In the genomic region with DNA sequence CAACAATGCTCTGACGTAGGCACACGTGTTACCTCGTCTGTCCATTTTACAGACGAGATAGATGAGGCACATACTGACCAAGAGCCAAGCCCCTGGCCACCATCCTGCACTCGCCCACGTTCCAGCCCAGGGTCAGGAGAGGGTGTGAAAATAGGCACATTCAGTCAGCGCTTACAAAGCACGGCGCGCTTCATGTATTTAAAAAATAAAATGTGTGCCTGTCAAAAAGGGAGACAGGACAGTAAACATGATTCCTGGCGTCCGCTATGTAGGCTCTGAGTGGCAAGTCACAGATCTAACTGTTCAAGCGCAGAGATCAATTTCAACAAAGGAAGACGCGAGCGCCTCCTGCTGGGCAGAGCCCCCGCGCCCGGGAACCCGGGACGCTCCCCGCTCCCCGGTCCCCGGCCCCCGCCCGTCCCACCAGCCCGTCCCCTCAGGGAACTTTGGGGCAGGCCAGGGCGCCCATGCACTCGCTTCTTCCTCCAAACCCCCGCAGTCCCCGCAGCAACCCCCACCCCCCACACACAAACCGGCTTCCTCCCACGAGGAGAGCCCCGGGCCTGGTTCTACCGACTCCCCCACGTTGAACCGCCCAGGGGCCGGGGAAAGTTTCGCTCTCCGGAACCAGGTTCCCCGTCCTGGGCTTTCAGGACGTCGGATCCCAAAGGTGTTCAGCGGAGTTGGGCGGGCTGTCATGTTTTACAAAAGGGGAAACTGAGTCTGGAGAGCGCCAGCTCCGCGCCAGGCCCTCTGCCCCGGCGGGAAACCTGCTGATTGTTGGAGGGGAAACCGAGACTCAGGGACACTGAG, we compare ENCODE assay signal across 8 cellular contexts. TPM values are rescaled to one million over a fixed set of nuclear protein-coding genes. Genes with fewer than 3 reads are reported as not detected.
A peak's percentile ranks its signal among the peaks of the same experiment; 100 is the strongest.
DNase-seq lines count a peak whose midpoint lies in the region; ATAC-seq, FAIRE-seq and TF ChIP-seq lines count a peak whose summit lies in the region.

No MANE protein-coding gene starts in this region.

- H3K4me2 ChIP-seq in parathyroid adenoma (ENCODE audit: low read length), result peak overlapping the region; percentile 97

- peaks cover 34% of the 10 kb centered on the region for H3K4me1 ChIP-seq in adipocyte (ENCODE audit: control insufficient read depth, insufficient read depth, low read length)
- peaks cover 34% of the 10 kb centered on the region for H3K4me1 ChIP-seq in parathyroid adenoma
- H3K4me1 ChIP-seq in thyroid gland, result peaks cover 23 to 32% of the 10 kb centered on the region in 2 donors

- H3K79me2 ChIP-seq in parathyroid adenoma, result no peaks in the 10 kb centered on the region

- H3K36me3 ChIP-seq in adipocyte (ENCODE audit: control insufficient read depth, insufficient read depth, low read length, severe bottlenecking), result no peaks in the 10 kb centered on the region
- no peaks in the 10 kb centered on the region for H3K36me3 ChIP-seq in parathyroid adenoma (ENCODE audit: control insufficient read depth, insufficient read depth, low read length)
- H3K36me3 ChIP-seq in thyroid gland, result no peaks in the 10 kb centered on the region

- POLR2A ChIA-PET in T-cell (lab: Charles Lee), result interaction anchor here in 1 of 2 donors (0.7 kb wide), 1 partner anchor 45 kb away, joined by 12 read pairs; no protein-coding TSS in a partner anchor

- peak overlapping the region; percentile 91 for H3K4me3 ChIP-seq in adipocyte (ENCODE audit: low read length)
- H3K4me3 ChIP-seq in parathyroid adenoma (ENCODE audit: low read depth, low read length), result peak overlapping the region; percentile 85
- H3K4me3 ChIP-seq in thyroid gland (replicated peaks in 1 of 3), result peak overlapping the region in 2 of 3 donors; percentile 41 to 42

- TF ChIP-seq POLR2A in GM12892 (IDR thresholded peaks at IDR 0.05; ENCODE audit: low read depth, low read length), result no peak
- TF ChIP-seq POLR2A in thyroid gland (IDR thresholded peaks at IDR 0.05), result no peak

- 5 to 10% methylated on average over 25 to 42 of the region's 51 CpGs for WGBS in thyroid gland, 2 donors

- no peaks in the 10 kb centered on the region for H3K9me3 Mint-ChIP-seq in T-cell

- H3K4me1 Mint-ChIP-seq in T-cell, result peaks cover 44 to 58% (median 55%) of the 10 kb centered on the region in 3 donors

- intact Hi-C loops in cardiac septum (cut with DNase I), result loop anchor here (1.0 to 10.0 kb wide), 4 partner anchors 32 to 814 kb away; partner anchors contain the start of gene MYH9
- intact Hi-C loops in thyroid gland (cut with DNase I), result no loop called here

- peak; percentile 84 for TF ChIP-seq CTCF in 22Rv1 (IDR thresholded peaks at IDR 0.05)
- TF ChIP-seq CTCF in parathyroid adenoma (IDR thresholded peaks at IDR 0.05), result peak; percentile 72
- TF ChIP-seq CTCF in thyroid gland (IDR thresholded peaks at IDR 0.05), result peak; percentile 33 to 92 (median 66)

- no peaks in the 10 kb centered on the region for H3K27me3 ChIP-seq in adipocyte (replicated peaks; ENCODE audit: control insufficient read depth, insufficient read depth, low read length)
- no peaks in the 10 kb centered on the region for H3K27me3 ChIP-seq in parathyroid adenoma (ENCODE audit: control insufficient read depth, insufficient read depth, low read length)
- no peaks in the 10 kb centered on the region for H3K27me3 ChIP-seq in thyroid gland

- H3K4me3 Mint-ChIP-seq in T-cell, result peak overlapping the region; percentile 81 to 86 (median 84)

- no peaks in the 10 kb centered on the region for H3K9me3 ChIP-seq in adipocyte (ENCODE audit: control insufficient read depth, low read length)
- no peaks in the 10 kb centered on the region for H3K9me3 ChIP-seq in parathyroid adenoma (ENCODE audit: control insufficient read depth, low read length)
- no peaks in the 10 kb centered on the region for H3K9me3 ChIP-seq in thyroid gland

- H3K36me3 Mint-ChIP-seq in T-cell, result no peaks in the 10 kb centered on the region

- H3K9ac ChIP-seq in adipocyte (ENCODE audit: low read length) (peak overlapping the region; percentile 98), parathyroid adenoma (no peak overlapping the region)

- H3K27ac ChIP-seq in 22Rv1 (peak overlapping the region; percentile 85), parathyroid adenoma (peak overlapping the region; percentile 87), thyroid gland (peak overlapping the region; percentile 75 to 98 (median 94))

- H3K27ac Mint-ChIP-seq in T-cell, result peak overlapping the region; percentile 97 to 98

- H2AFZ ChIP-seq in parathyroid adenoma, result peak overlapping the region; percentile 84

- no peaks in the 10 kb centered on the region for H3K27me3 Mint-ChIP-seq in T-cell

- FAIRE-seq in GM12892 (lab: Jason Lieb, UNC), result no peak

- CTCF ChIA-PET in T-cell (lab: Charles Lee), result interaction anchor here (0.6 to 2.4 kb wide), 16 partner anchors 11 to 1410 kb away, joined by 3 to 24 read pairs (median 3); no protein-coding TSS in a partner anchor

- DNase-seq in GM12892 (ENCODE audit: insufficient read length) (peak; percentile 85), LHCN-M2 (ENCODE audit: low read depth) (peak; percentile 71), T-cell (peak; percentile 71 to 94 (median 88)), adipocyte (ENCODE audit: low read depth) (peak; percentile 90), cardiac septum (ENCODE audit: low spot score) (peak; percentile 94), thyroid gland (peak; percentile 77 to 79)

- ATAC-seq in T-cell (replicated peaks in 1 of 4), result peak; percentile 38 to 46 (median 44)

RNA-seq across cellular contexts. Expression of gene C1QTNF6, which starts 10.4 kb away (rescaled TPM):
- 4.9 TPM for polyA plus RNA-seq in GM12892 (2012; ENCODE audit: missing spikeins)
- total RNA-seq in LHCN-M2 (2014; rRNA removed), result 2.2 and 3.2 TPM in 2 replicates
- polyA plus RNA-seq in LHCN-M2 (2012), result 1.5 TPM
- total RNA-seq in T-cell, result 10 to 100 TPM in 4 of 5 donors, 1 to 10 TPM in 1; 9.0 to 26.4 (median 22.0) TPM
- 2.8 TPM for total RNA-seq in cardiac septum
- 1 to 10 TPM; 1.7 to 4.8 (median 3.6) TPM for total RNA-seq in thyroid gland

RNA-seq across cellular contexts. Expression of gene SSTR3, which starts 13.8 kb away (rescaled TPM):
- 2.8 TPM for polyA plus RNA-seq in GM12892 (2012; ENCODE audit: missing spikeins)
- total RNA-seq in LHCN-M2 (2014; rRNA removed) (not detected in 2 replicates), T-cell (1 to 10 TPM; 4.6 to 8.7 (median 5.3) TPM), cardiac septum (not detected), thyroid gland (under 1 TPM in 3 of 4 donors, not detected in 1; 0.11 to 0.24 (median 0.13) TPM)
- polyA plus RNA-seq in LHCN-M2 (2012), result not detected

RNA-seq across cellular contexts. Expression of gene RAC2, which starts 45.6 kb away (rescaled TPM):
- polyA plus RNA-seq in GM12892 (2012; ENCODE audit: missing spikeins), result 247 TPM
- 0.69 and 1.1 TPM in 2 replicates for total RNA-seq in LHCN-M2 (2014; rRNA removed)
- 0.91 TPM for polyA plus RNA-seq in LHCN-M2 (2012)
- total RNA-seq in T-cell, result 100 to 1,000 TPM; 353 to 413 (median 385) TPM
- 5.1 TPM for total RNA-seq in cardiac septum
- total RNA-seq in thyroid gland, result 1 to 10 TPM; 3.6 to 6.0 (median 4.6) TPM

RNA-seq across cellular contexts. Expression of gene IL2RB, which starts 48.8 kb away (rescaled TPM):
- polyA plus RNA-seq in GM12892 (2012; ENCODE audit: missing spikeins), result 40.0 TPM
- total RNA-seq in LHCN-M2 (2014; rRNA removed) (not detected in 2 replicates), T-cell (100 to 1,000 TPM in 2 of 5 donors, 10 to 100 TPM in 3; 53.6 to 118 (median 98.1) TPM), cardiac septum (0.51 TPM), thyroid gland (1 to 10 TPM in 1 of 4 donors, under 1 TPM in 3; 0.11 to 1.7 (median 0.73) TPM)
- not detected for polyA plus RNA-seq in LHCN-M2 (2012)

Comparison
In these comparisons a context has a peak if more than half of its experiments do, and no peak if none do; other contexts are left out.
1. Peak in every context shown above with its lines: DNase-seq, ATAC-seq, H3K4me3 ChIP-seq and H3K27ac ChIP-seq.
2. RNA of gene RAC2, which starts 45.6 kb away (total RNA-seq): 353 to 413 TPM in T-cell; 5.1 TPM in cardiac septum (single experiment), 3.6 to 6.0 TPM in thyroid gland and 0.69 to 1.1 TPM in LHCN-M2; every median in the first group is over 10 times any median in the second.